Comparison of ENCODE assay signal across 2 cellular contexts in the genomic region with DNA sequence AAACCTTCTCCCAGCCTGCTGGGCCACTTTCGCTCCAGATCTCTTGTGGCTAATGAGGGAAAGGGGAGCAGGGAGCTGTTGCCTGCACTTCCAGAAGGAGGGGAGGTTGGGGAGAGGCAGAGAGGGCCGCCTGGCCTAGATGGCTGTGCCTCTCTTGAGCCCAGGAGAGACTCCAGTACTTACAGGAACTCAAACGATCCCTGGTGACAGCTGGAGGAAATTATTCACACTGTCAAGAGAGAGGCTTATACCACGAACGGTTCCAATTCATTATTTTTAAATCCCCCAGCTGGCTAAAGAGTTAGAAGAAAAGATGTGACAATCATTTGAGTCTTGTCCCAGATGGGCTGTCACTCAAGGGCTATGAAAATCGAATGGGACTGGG.
TF ChIP-seq lines count a peak whose summit lies in the region.

No MANE protein-coding gene starts in this region.

TF ChIP-seq in GM23338, 12 proteins besides CTCF, POLR2A, EP300 and RAD21 (continues in another document):
- TF ChIP-seq REST (IDR thresholded peaks at IDR 0.05; ENCODE audit: unreplicated experiment), result no peak
- TF ChIP-seq ETS1 (IDR thresholded peaks at IDR 0.05), result no peak
- TF ChIP-seq EZH2phosphoT487 (IDR thresholded peaks at IDR 0.05; ENCODE audit: unreplicated experiment), result no peak
- TF ChIP-seq POLR2AphosphoS5 (IDR thresholded peaks at IDR 0.05; ENCODE audit: low read depth), result no peak
- TF ChIP-seq ZNF462 (CRISPR knock-in tag; IDR thresholded peaks at IDR 0.05), result no peak
- no peak for TF ChIP-seq EZH2 (IDR thresholded peaks at IDR 0.05; ENCODE audit: low read depth, unreplicated experiment)
- no peak for TF ChIP-seq STAT1 (IDR thresholded peaks at IDR 0.05; ENCODE audit: unreplicated experiment)
- no peak for TF ChIP-seq ZNF114 (CRISPR knock-in tag; IDR thresholded peaks at IDR 0.05)
- TF ChIP-seq ZNF331 (CRISPR knock-in tag; IDR thresholded peaks at IDR 0.05; ENCODE audit: low read depth), result no peak
- no peak for TF ChIP-seq CREB1 (CRISPR knock-in tag; IDR thresholded peaks at IDR 0.05; ENCODE audit: low read depth)

TF ChIP-seq in HepG2, 621 proteins besides CTCF, POLR2A, EP300 and RAD21 (continued from another document):
- TF ChIP-seq RERE (CRISPR knock-in tag; IDR thresholded peaks at IDR 0.05; ENCODE audit: low read depth), result no peak
- no peak for TF ChIP-seq ELF1 (CRISPR knock-in tag; IDR thresholded peaks at IDR 0.05)
